Comparison of ENCODE assay signal across 9 cellular contexts in the genomic region with DNA sequence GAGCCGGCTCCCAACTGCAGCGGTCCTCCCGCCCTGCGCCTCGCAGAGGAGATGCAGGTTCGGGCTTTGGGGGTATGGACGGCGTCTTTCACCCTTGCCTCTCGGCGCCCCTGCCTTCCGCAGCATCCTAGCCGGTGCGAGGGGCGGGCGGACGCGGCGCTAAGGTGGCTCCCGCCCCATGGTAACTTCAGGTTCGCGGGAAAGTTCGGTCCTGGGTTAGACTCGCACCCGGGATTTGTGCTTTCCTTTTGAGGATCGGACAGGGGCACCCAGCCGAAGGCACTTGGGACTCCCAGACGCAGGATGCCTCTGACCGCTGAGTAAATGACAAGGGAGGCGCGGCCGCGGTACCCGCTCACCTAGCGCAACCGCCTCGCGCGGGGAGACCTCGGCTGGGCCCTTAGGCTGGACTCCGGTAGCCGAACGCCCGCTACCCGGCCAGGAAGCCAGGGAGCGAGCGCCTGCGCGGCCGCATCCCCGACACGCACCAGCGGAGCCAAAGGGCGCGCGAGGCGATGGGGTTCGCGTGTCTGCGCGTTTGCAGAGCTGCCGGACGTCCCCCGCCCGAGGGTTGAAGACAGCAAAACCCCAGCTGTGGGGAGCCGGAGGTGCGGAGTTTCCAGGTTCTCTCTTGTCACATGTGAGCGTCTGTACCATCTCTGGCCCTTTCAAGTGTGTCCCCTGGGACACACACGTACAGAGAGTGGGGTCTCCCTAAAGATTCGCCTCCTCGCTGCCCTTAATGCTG. TPM values are rescaled to one million over a fixed set of nuclear protein-coding genes. Genes with fewer than 3 reads are reported as not detected.
A peak's percentile ranks its signal among the peaks of the same experiment; 100 is the strongest.
DNase-seq lines count a peak whose midpoint lies in the region; ATAC-seq, FAIRE-seq and TF ChIP-seq lines count a peak whose summit lies in the region.
"Had no signal": no experiment of that assay in that cellular context is flagged by ENCODE, and none has a peak within 500 bp of the region (broad histone marks: within the 10 kb centered on the region; RNA-seq: fewer than 3 reads in every experiment).

No MANE protein-coding gene starts in this region.

- no peak overlapping the region for H4K8ac ChIP-seq in H1 (ENCODE audit: extremely low read depth, insufficient read depth, low read length)

- FAIRE-seq in H1 (lab: Jason Lieb, UNC), result no peak
- FAIRE-seq: A204.1 had no signal

- CTCF ChIA-PET in H1 (lab: Charles Lee; ENCODE audit: partially characterized antibody), result interaction anchor here (0.8 to 3.1 kb wide), 10 partner anchors 7 to 1124 kb away, joined by 3 to 20 read pairs (median 4); no protein-coding TSS in a partner anchor

- no peak overlapping the region for H2BK20ac ChIP-seq in H1 (ENCODE audit: low read length)

- no peak overlapping the region for H3K18ac ChIP-seq in H1 (ENCODE audit: extremely low read depth, low read length)

- H3K4me3 ChIP-seq in Peyer's patch (peak overlapping the region; percentile 32 to 51 (median 45)), H1 (ENCODE audit: extremely low read depth in 1 of 4, insufficient read depth in 2 of 4, low read depth in 3 of 4, low read length in 4 of 4) (peak overlapping the region; percentile 61 to 77 (median 70)), SJCRH30 (no peak overlapping the region)

- POLR2A ChIA-PET in H1 (lab: Charles Lee; ENCODE audit: partially characterized antibody), result no interaction called here
- POLR2A ChIA-PET in naive thymus-derived CD8-positive, alpha-beta T cell (lab: Charles Lee), result no interaction called here

- WGBS in H1 (ENCODE audit: extremely low coverage in 1 of 2, insufficient coverage in 1 of 2, insufficient read length in 1 of 2, insufficient replicate concordance in 2 of 2, low coverage in 1 of 2, low lambda C conversion rate in 2 of 2, missing lambda C conversion rate in 1 of 2), 2 experiments, result 1% methylated on average over 68 of the region's 70 CpGs; no CpG with 5 or more reads in 1 of the 2 experiments

- H3K4me3 Mint-ChIP-seq in HFFc6, result peak overlapping the region; percentile 85
- H3K4me3 Mint-ChIP-seq in naive thymus-derived CD8-positive, alpha-beta T cell, result peak overlapping the region in 9 of 10 donors; percentile 3 to 87 (median 57)

- no peaks in the 10 kb centered on the region for H3K27me3 ChIP-seq in Peyer's patch
- H3K27me3 ChIP-seq in H1 (replicated peaks in 1 of 4; ENCODE audit: control insufficient read depth in 3 of 4, extremely low read depth in 1 of 4, insufficient read depth in 3 of 4, low read length in 3 of 4), result peaks cover 29 to 49% (median 42%) of the 10 kb centered on the region in 4 experiments
- peaks cover 12% of the 10 kb centered on the region for H3K27me3 ChIP-seq in SJCRH30

- TF ChIP-seq RAD21 in H1 (IDR thresholded peaks at IDR 0.05 in 1 of 2, conservative IDR thresholded peaks at IDR 0.05 in 1 of 2; ENCODE audit: low read depth in 2 of 2, low read length in 2 of 2), result no peak

- H3K27ac Mint-ChIP-seq in HFFc6, result no peak overlapping the region
- no peak overlapping the region for H3K27ac Mint-ChIP-seq in naive thymus-derived CD8-positive, alpha-beta T cell

- H3K23ac ChIP-seq in H1 (ENCODE audit: insufficient read length), result no peak overlapping the region

- no peak overlapping the region for H3K4ac ChIP-seq in H1 (replicated peaks; ENCODE audit: insufficient read length, low read depth, low read length)

- TF ChIP-seq POLR2A in Peyer's patch (IDR thresholded peaks at IDR 0.05), result no peak
- TF ChIP-seq POLR2A in H1 (IDR thresholded peaks at IDR 0.05; ENCODE audit: control extremely low read depth in 1 of 2, low read depth in 2 of 2, low read length in 2 of 2), result no peak

- no peak overlapping the region for H4K5ac ChIP-seq in H1 (ENCODE audit: insufficient read length, low read depth, low read length)

- no peaks in the 10 kb centered on the region for H3K36me3 Mint-ChIP-seq in HFFc6 (ENCODE audit: low read depth)
- no peaks in the 10 kb centered on the region for H3K36me3 Mint-ChIP-seq in naive thymus-derived CD8-positive, alpha-beta T cell

- H3K27ac ChIP-seq in Peyer's patch (peak overlapping the region; percentile 34 to 67 (median 45)), H1 (ENCODE audit: low read depth, low read length) (no peak overlapping the region), SJCRH30 (no peak overlapping the region)

- H3K56ac ChIP-seq in H1 (replicated peaks; ENCODE audit: insufficient read length, low read depth, low read length), result no peak overlapping the region

- no peak overlapping the region for H2BK15ac ChIP-seq in H1 (ENCODE audit: low read length)

- peaks cover 14% of the 10 kb centered on the region; the same call in 1 of the 2 replicates for H3K23me2 ChIP-seq in H1 (ENCODE audit: low read depth, low read length)

- H3K9ac ChIP-seq in H1 (replicated peaks in 1 of 4; ENCODE audit: extremely low read depth in 1 of 4, low read depth in 3 of 4, low read length in 3 of 4), result no peak overlapping the region

- H2BK5ac ChIP-seq in H1 (ENCODE audit: low read depth, low read length), result no peak overlapping the region

- peaks cover 13% of the 10 kb centered on the region; the same call in 1 of the 2 replicates for H3K4me1 Mint-ChIP-seq in HFFc6 (ENCODE audit: low read depth)
- H3K4me1 Mint-ChIP-seq in naive thymus-derived CD8-positive, alpha-beta T cell, result peaks cover 8 to 29% (median 28%) of the 10 kb centered on the region in 4 donors

- no peak overlapping the region for H2AK5ac ChIP-seq in H1 (ENCODE audit: low read depth, low read length)

- no peak overlapping the region for H2BK12ac ChIP-seq in H1 (ENCODE audit: low read depth, low read length)

- no peaks in the 10 kb centered on the region for H3K79me1 ChIP-seq in H1 (ENCODE audit: low read depth, low read length)

- H3K9me3 Mint-ChIP-seq in HFFc6, result no peaks in the 10 kb centered on the region
- H3K9me3 Mint-ChIP-seq in naive thymus-derived CD8-positive, alpha-beta T cell, result no peaks in the 10 kb centered on the region

- peaks cover 6 to 12% of the 10 kb centered on the region in 2 experiments for H4K20me1 ChIP-seq in H1 (replicated peaks in 1 of 2; ENCODE audit: control insufficient read depth in 1 of 2, insufficient read depth in 2 of 2, low read length in 2 of 2)

- H3K4me1 ChIP-seq in Peyer's patch, result peaks cover 0 to 4% (median 0%) of the 10 kb centered on the region in 4 donors
- H3K4me1 ChIP-seq in H1 (replicated peaks in 1 of 4; ENCODE audit: control insufficient read depth in 3 of 4, insufficient read depth in 4 of 4, low read length in 3 of 4), result peaks cover 0 to 16% (median 12%) of the 10 kb centered on the region in 4 experiments; a peak in 6 of 7 replicates
- H3K4me1 ChIP-seq in SJCRH30, result no peaks in the 10 kb centered on the region

- H3K79me2 ChIP-seq in H1 (ENCODE audit: control insufficient read depth in 1 of 2, insufficient read depth in 2 of 2, low read length in 2 of 2), result no peaks in the 10 kb centered on the region

- H3K14ac ChIP-seq in H1 (ENCODE audit: insufficient read length), result no peak overlapping the region

- ATAC-seq in naive thymus-derived CD8-positive, alpha-beta T cell, result no peak

- H3K4me2 ChIP-seq in H1 (ENCODE audit: insufficient read depth in 1 of 2, low read depth in 2 of 2, low read length in 2 of 2), result peak overlapping the region; percentile 81 to 95

- no peak for TF ChIP-seq EP300 in H1 (IDR thresholded peaks at IDR 0.05; ENCODE audit: borderline replicate concordance in 1 of 2, low read depth in 2 of 2, low read length in 2 of 2)

- peak overlapping the region; percentile 35; the same call in 1 of the 2 replicates for H2AFZ ChIP-seq in H1 (ENCODE audit: low read length)

- H3K27me3 Mint-ChIP-seq in HFFc6 (ENCODE audit: insufficient read depth), result peaks cover 32% of the 10 kb centered on the region
- peaks cover 33 to 97% (median 59%) of the 10 kb centered on the region in 5 donors for H3K27me3 Mint-ChIP-seq in naive thymus-derived CD8-positive, alpha-beta T cell

- TF ChIP-seq CTCF in HFFc6 (IDR thresholded peaks at IDR 0.05), result no peak
- TF ChIP-seq CTCF in Peyer's patch (IDR thresholded peaks at IDR 0.05), result no peak
- TF ChIP-seq CTCF in H1 (IDR thresholded peaks at IDR 0.05; ENCODE audit: control extremely low read depth in 1 of 3, insufficient read depth in 1 of 3, low read depth in 1 of 3, low read length in 3 of 3), result no peak

- H4K91ac ChIP-seq in H1 (replicated peaks; ENCODE audit: insufficient read length, low read length), result no peak overlapping the region

- no peak overlapping the region for H2BK120ac ChIP-seq in H1 (replicated peaks; ENCODE audit: low read depth, low read length)

- H3K36me3 ChIP-seq in Peyer's patch (no peaks in the 10 kb centered on the region), H1 (ENCODE audit: control insufficient read depth in 2 of 4, insufficient read depth in 4 of 4, low read length in 3 of 4) (no peaks in the 10 kb centered on the region), SJCRH30 (no peaks in the 10 kb centered on the region)

- DNase-seq in DMS53 (lab: John Stamatoyannopoulos, UW) (peak; percentile 59), DMS53 treated with DMSO at 0.1 percent for 48 hours (lab: John Stamatoyannopoulos, UW; ENCODE audit: unreplicated experiment) (no peak), HFFc6 (no peak), Peyer's patch (peak in 1 of 3 donors; percentile 54), H1 (ENCODE audit: low read depth in 1 of 2, low spot score in 2 of 2) (peak in 1 of 2 experiments; percentile 81), DMS153 treated with DMSO at 0.1 percent for 48 hours (lab: John Stamatoyannopoulos, UW; ENCODE audit: unreplicated experiment) (no peak), SJCRH30 (no peak)
- peak in 1 of 10 donors; percentile 1 for DNase-seq in naive thymus-derived CD8-positive, alpha-beta T cell

- H3K9me3 ChIP-seq in Peyer's patch, result no peaks in the 10 kb centered on the region
- H3K9me3 ChIP-seq in H1 (ENCODE audit: insufficient read depth in 2 of 2, low read depth in 1 of 2, low read length in 1 of 2), result no peaks in the 10 kb centered on the region
- 0 out of 2 replicates have a peak, but pooled peaks cover 3% of the 10 kb centered on the region for H3K9me3 ChIP-seq in SJCRH30 (replicated peaks)

TF ChIP-seq in H1, 55 proteins besides CTCF, POLR2A, EP300 and RAD21 (continues in another document):
- peak; percentile 91 for TF ChIP-seq SUZ12 (IDR thresholded peaks at IDR 0.05; ENCODE audit: low read length)

RNA-seq across cellular contexts. Expression of a gene that starts 1.1 kb away (rescaled TPM):
- not detected for total RNA-seq in HFFc6 (2021; fragmentation: NEBNext Ultra II Directional; extraction: Animal tissue kit (Norgen Biotek cat#: 25700))
- 10 to 100 TPM in 1 of 4 donors, 1 to 10 TPM in 3; 1.9 to 10.7 (median 4.0) TPM for total RNA-seq in Peyer's patch
- not detected in 2 replicates for total RNA-seq in H1 (2021; fragmentation: NEBNext Ultra II Directional; extraction: Animal tissue kit (Norgen Biotek cat#: 25700))
- polyA plus RNA-seq in H1 (2011; rRNA removed), result 0.02 TPM in 1 of 2 replicates, not detected in the other
- polyA plus RNA-seq in H1 (2011; cell fraction: cytosol; rRNA removed), result not detected
- polyA plus RNA-seq in H1 (2011; cell fraction: nucleus; rRNA removed), result 0.04 TPM
- 0.08 to 0.40 TPM (median 0.29 TPM) in 4 replicates for polyA plus RNA-seq in H1 (2012, experiment 1 of 2)
- polyA plus RNA-seq in H1 (2012, experiment 2 of 2), result not detected
- 0.06 TPM for polyA plus RNA-seq in H1 (2013, experiment 1 of 2)
- 0.13 TPM for polyA plus RNA-seq in H1 (2013, experiment 2 of 2)
- not detected in 2 replicates for polyA minus RNA-seq in H1 (2011; rRNA and poly(A)+ RNA removed)
- not detected for polyA minus RNA-seq in H1 (2011; cell fraction: cytosol; rRNA and poly(A)+ RNA removed)
- polyA minus RNA-seq in H1 (2011; cell fraction: nucleus; rRNA and poly(A)+ RNA removed), result 1.6 TPM
- total RNA-seq in naive thymus-derived CD8-positive, alpha-beta T cell, result not detected
- not detected for polyA plus RNA-seq in naive thymus-derived CD8-positive, alpha-beta T cell
- not detected in 2 replicates for total RNA-seq in SJCRH30 (2014; rRNA removed; shearing (Covaris generic))

Comparison
In these comparisons a context has a peak if more than half of its experiments do, and no peak if none do; other contexts are left out.
1. H3K27ac ChIP-seq: peak in Peyer's patch (4 of 4); none in H1 (single experiment) and SJCRH30 (single experiment).